In genomic region chr20:24992420-24993205, GRCh38 we compare ENCODE assay signal across 8 cellular contexts. TPM values are rescaled to one million over a fixed set of nuclear protein-coding genes. Genes with fewer than 3 reads are reported as not detected.
A peak's percentile ranks its signal among the peaks of the same experiment; 100 is the strongest.
DNase-seq lines count a peak whose midpoint lies in the region; ATAC-seq lines count a peak whose summit lies in the region.

TSS of gene APMAP (minus strand) at chr20:24992751. CDS start at chr20:24992688, 63 bp downstream.

- peak; percentile 96 for ATAC-seq in GM19467 (IDR thresholded peaks at IDR 0.05; ENCODE audit: unreplicated experiment)

- H3K36me3 ChIP-seq in effector memory CD4-positive, alpha-beta T cell (ENCODE audit: control insufficient read depth, insufficient read depth, low read length) = no peaks in the 10 kb centered on the region

- peaks cover 16% of the 10 kb centered on the region for H3K4me1 ChIP-seq in effector memory CD4-positive, alpha-beta T cell (ENCODE audit: control insufficient read depth, insufficient read depth, low read length, poor library complexity, severe bottlenecking)

- peak within 1 kb of the TSS; percentile 87 for H3K4me3 ChIP-seq in effector memory CD4-positive, alpha-beta T cell (ENCODE audit: insufficient read depth, low read depth, low read length, poor library complexity, severe bottlenecking)

- H3K27me3 ChIP-seq in effector memory CD4-positive, alpha-beta T cell (replicated peaks; ENCODE audit: control insufficient read depth, insufficient read depth, low read length, poor library complexity, severe bottlenecking) = no peaks in the 10 kb centered on the region

- H3K9me3 ChIP-seq in effector memory CD4-positive, alpha-beta T cell (ENCODE audit: control insufficient read depth, low read length) = no peaks in the 10 kb centered on the region

- peak within 1 kb of the TSS; percentile 97 for H3K27ac ChIP-seq in effector memory CD4-positive, alpha-beta T cell (ENCODE audit: insufficient read depth, low read length, poor library complexity, severe bottlenecking)

- POLR2A ChIA-PET in activated CD8-positive, alpha-beta memory T cell treated with anti-CD3 and anti-CD28 coated beads for 36 hours (lab: Charles Lee) = interaction anchor here (0.6 to 2.1 kb wide), 4 partner anchors 32 to 401 kb away, joined by 3 to 7 read pairs (median 5); partner anchors contain the start of gene ACSS1

- DNase-seq in COLO668 (lab: John Stamatoyannopoulos, UW; ENCODE audit: unreplicated experiment) (peak; percentile 98), HPDE6-E6E7 (ENCODE audit: extremely low spot score) (peak; percentile 97), NK-92 (lab: John Stamatoyannopoulos, UW; ENCODE audit: unreplicated experiment) (peak; percentile 69), medulla oblongata (ENCODE audit: extremely low spot score) (peak; percentile 97)
- peak; percentile 90 to 93 (median 92) for DNase-seq in effector memory CD4-positive, alpha-beta T cell
- DNase-seq in stimulated activated CD8-positive, alpha-beta memory T cell treated with anti-CD3 and anti-CD28 coated beads, Interleukin-12 subunit alpha, Interleukin-12 subunit beta, amount 100 ng/mL, for 1 hour (ENCODE audit: low read depth) = peak; percentile 96

- CTCF ChIA-PET in activated CD8-positive, alpha-beta memory T cell treated with anti-CD3 and anti-CD28 coated beads for 36 hours (lab: Charles Lee) = interaction anchor here (0.8 to 2.4 kb wide), 3 partner anchors 63 to 186 kb away, joined by 3 to 17 read pairs (median 12); partner anchors contain the start of gene ACSS1

RNA-seq across cellular contexts. Expression of gene APMAP, which starts in this region (rescaled TPM):
- 10 to 100 TPM; 73.5 to 75.8 TPM for total RNA-seq in activated CD8-positive, alpha-beta memory T cell treated with anti-CD3 and anti-CD28 coated beads for 36 hours

Comparison
In these comparisons a context has a peak if more than half of its experiments do, and no peak if none do; other contexts are left out.
1. Peak in every context shown above with its lines: DNase-seq, ATAC-seq, H3K4me3 ChIP-seq and H3K27ac ChIP-seq.